Comparison of ENCODE assay signal across 1 cellular context in genomic region chr15:95874625-95875024, GRCh38.
TF ChIP-seq lines count a peak whose summit lies in the region.

No MANE protein-coding gene starts in this region.

TF ChIP-seq in K562, 482 proteins besides CTCF, POLR2A, EP300 and RAD21 (continued from another document):
- TF ChIP-seq E4F1 (CRISPR knock-in tag; IDR thresholded peaks at IDR 0.05; ENCODE audit: borderline replicate concordance), result no peak
- TF ChIP-seq ASH1L (IDR thresholded peaks at IDR 0.05; ENCODE audit: borderline replicate concordance, low read depth, partially characterized antibody), result no peak
- no peak for TF ChIP-seq POLR3G (IDR thresholded peaks at IDR 0.05; ENCODE audit: extremely low read depth, insufficient read length, insufficient replicate concordance)
- no peak for TF ChIP-seq USF1 (CRISPR knock-in tag; IDR thresholded peaks at IDR 0.05)
- no peak for TF ChIP-seq SAFB (IDR thresholded peaks at IDR 0.05; ENCODE audit: borderline replicate concordance, low read depth, low read length)
- TF ChIP-seq MCM7 (IDR thresholded peaks at IDR 0.05), result no peak
- no peak for TF ChIP-seq MXD1 (CRISPR knock-in tag; IDR thresholded peaks at IDR 0.05; ENCODE audit: borderline replicate concordance, poor library complexity, severe bottlenecking)
- no peak for TF ChIP-seq NEUROD1 (IDR thresholded peaks at IDR 0.05; ENCODE audit: borderline replicate concordance, low read depth, low read length, partially characterized antibody)
